Comparison of ENCODE assay signal across 1 cellular context in the genomic region with DNA sequence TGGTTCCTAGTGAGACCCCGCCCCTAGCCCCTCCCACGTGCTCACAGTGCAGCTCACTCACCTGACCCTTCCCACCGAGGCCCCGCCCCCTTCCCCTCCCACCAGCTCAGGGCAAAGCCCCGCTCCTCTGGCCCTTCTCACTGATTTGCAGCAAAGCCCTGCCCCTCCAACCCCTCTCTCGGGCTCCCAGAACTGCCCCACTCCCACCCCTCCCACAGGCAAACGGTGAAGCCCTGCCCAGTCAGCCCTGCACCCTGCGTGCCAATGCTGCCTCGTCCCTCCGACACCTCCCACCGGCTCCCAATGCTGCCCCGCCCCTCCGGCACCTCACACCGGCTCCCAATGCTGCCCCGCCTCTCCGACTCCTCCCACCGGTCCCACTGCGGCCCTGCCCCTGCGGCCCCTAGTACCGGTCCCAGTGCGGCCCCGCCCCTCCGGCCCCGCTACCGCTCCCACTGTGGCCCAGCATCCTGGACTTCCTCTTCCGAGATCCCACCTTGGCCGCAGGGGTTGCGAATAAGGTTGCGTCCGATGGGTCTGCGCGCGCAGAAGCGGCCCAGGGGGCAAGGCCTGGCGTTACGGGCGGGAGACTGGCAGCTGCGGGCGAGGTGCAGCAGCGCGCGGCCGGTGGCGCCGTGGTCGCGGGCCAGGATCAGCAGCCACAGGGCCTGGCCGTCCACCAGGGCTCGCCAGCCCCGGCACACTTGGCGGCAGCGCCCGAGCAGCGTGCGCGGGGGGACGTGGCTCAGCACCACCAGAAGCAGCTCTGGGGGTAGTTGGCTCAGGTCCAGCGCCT.
A peak's percentile ranks its signal among the peaks of the same experiment; 100 is the strongest.
TF ChIP-seq lines count a peak whose summit lies in the region.

No MANE protein-coding gene starts in this region.

TF ChIP-seq in HepG2, 621 proteins besides CTCF, POLR2A, EP300 and RAD21 (continued from another document and continues in another):
- no peak for TF ChIP-seq NONO (IDR thresholded peaks at IDR 0.05)
- TF ChIP-seq NONO (CRISPR knock-in tag; conservative IDR thresholded peaks at IDR 0.05) = peak; percentile 55; the same call in 1 of the 2 replicates
- peak; percentile 41 for TF ChIP-seq PTBP1 (IDR thresholded peaks at IDR 0.05; ENCODE audit: low read depth, low read length, poor library complexity, severe bottlenecking)
- no peak for TF ChIP-seq TMF1 (CRISPR knock-in tag; IDR thresholded peaks at IDR 0.05; ENCODE audit: low read depth)
- TF ChIP-seq, protein P1, sequence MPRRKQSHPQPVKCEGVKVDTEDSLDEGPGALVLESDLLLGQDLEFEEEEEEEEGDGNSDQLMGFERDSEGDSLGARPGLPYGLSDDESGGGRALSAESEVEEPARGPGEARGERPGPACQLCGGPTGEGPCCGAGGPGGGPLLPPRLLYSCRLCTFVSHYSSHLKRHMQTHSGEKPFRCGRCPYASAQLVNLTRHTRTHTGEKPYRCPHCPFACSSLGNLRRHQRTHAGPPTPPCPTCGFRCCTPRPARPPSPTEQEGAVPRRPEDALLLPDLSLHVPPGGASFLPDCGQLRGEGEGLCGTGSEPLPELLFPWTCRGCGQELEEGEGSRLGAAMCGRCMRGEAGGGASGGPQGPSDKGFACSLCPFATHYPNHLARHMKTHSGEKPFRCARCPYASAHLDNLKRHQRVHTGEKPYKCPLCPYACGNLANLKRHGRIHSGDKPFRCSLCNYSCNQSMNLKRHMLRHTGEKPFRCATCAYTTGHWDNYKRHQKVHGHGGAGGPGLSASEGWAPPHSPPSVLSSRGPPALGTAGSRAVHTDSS (CRISPR knock-in tag; conservative IDR thresholded peaks at IDR 0.05) = no peak
- TF ChIP-seq TBX2 (CRISPR knock-in tag; IDR thresholded peaks at IDR 0.05; ENCODE audit: borderline replicate concordance) = peak; percentile 65
- TF ChIP-seq HNRNPL (IDR thresholded peaks at IDR 0.05; ENCODE audit: low read depth, low read length) = 0 out of 2 replicates have a peak, but pooled peaks have one; percentile 48
- TF ChIP-seq, protein P2, sequence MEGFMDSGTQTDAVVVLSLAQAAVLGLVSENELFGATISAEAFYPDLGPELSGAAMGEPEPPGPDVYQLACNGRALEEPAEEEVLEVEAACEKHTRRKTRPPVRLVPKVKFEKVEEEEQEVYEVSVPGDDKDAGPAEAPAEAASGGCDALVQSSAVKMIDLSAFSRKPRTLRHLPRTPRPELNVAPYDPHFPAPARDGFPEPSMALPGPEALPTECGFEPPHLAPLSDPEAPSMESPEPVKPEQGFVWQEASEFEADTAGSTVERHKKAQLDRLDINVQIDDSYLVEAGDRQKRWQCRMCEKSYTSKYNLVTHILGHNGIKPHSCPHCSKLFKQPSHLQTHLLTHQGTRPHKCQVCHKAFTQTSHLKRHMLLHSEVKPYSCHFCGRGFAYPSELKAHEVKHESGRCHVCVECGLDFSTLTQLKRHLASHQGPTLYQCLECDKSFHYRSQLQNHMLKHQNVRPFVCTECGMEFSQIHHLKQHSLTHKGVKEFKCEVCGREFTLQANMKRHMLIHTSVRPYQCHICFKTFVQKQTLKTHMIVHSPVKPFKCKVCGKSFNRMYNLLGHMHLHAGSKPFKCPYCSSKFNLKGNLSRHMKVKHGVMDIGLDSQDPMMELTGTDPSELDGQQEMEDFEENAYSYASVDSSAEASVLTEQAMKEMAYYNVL (CRISPR knock-in tag; IDR thresholded peaks at IDR 0.05; ENCODE audit: borderline replicate concordance) = no peak
- TF ChIP-seq, protein P3, sequence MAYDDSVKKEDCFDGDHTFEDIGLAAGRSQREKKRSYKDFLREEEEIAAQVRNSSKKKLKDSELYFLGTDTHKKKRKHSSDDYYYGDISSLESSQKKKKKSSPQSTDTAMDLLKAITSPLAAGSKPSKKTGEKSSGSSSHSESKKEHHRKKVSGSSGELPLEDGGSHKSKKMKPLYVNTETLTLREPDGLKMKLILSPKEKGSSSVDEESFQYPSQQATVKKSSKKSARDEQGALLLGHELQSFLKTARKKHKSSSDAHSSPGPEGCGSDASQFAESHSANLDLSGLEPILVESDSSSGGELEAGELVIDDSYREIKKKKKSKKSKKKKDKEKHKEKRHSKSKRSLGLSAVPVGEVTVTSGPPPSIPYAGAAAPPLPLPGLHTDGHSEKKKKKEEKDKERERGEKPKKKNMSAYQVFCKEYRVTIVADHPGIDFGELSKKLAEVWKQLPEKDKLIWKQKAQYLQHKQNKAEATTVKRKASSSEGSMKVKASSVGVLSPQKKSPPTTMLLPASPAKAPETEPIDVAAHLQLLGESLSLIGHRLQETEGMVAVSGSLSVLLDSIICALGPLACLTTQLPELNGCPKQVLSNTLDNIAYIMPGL (CRISPR knock-in tag; IDR thresholded peaks at IDR 0.05; ENCODE audit: borderline replicate concordance in 1 of 2, low read depth in 1 of 2) = 0 out of 4 replicates have a peak, but pooled peaks of 1 of the 2 experiments have one; percentile 4
- TF ChIP-seq ZNF891 (CRISPR knock-in tag; IDR thresholded peaks at IDR 0.05) = 0 out of 2 replicates have a peak, but pooled peaks have one; percentile 28
- TF ChIP-seq, protein P4, sequence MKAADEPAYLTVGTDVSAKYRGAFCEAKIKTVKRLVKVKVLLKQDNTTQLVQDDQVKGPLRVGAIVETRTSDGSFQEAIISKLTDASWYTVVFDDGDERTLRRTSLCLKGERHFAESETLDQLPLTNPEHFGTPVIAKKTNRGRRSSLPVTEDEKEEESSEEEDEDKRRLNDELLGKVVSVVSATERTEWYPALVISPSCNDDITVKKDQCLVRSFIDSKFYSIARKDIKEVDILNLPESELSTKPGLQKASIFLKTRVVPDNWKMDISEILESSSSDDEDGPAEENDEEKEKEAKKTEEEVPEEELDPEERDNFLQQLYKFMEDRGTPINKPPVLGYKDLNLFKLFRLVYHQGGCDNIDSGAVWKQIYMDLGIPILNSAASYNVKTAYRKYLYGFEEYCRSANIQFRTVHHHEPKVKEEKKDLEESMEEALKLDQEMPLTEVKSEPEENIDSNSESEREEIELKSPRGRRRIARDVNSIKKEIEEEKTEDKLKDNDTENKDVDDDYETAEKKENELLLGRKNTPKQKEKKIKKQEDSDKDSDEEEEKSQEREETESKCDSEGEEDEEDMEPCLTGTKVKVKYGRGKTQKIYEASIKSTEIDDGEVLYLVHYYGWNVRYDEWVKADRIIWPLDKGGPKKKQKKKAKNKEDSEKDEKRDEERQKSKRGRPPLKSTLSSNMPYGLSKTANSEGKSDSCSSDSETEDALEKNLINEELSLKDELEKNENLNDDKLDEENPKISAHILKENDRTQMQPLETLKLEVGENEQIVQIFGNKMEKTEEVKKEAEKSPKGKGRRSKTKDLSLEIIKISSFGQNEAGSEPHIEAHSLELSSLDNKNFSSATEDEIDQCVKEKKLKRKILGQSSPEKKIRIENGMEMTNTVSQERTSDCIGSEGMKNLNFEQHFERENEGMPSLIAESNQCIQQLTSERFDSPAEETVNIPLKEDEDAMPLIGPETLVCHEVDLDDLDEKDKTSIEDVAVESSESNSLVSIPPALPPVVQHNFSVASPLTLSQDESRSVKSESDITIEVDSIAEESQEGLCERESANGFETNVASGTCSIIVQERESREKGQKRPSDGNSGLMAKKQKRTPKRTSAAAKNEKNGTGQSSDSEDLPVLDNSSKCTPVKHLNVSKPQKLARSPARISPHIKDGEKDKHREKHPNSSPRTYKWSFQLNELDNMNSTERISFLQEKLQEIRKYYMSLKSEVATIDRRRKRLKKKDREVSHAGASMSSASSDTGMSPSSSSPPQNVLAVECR (CRISPR knock-in tag; IDR thresholded peaks at IDR 0.05; ENCODE audit: borderline replicate concordance) = peak; percentile 65; the same call in 1 of the 2 replicates
- TF ChIP-seq, protein P5, sequence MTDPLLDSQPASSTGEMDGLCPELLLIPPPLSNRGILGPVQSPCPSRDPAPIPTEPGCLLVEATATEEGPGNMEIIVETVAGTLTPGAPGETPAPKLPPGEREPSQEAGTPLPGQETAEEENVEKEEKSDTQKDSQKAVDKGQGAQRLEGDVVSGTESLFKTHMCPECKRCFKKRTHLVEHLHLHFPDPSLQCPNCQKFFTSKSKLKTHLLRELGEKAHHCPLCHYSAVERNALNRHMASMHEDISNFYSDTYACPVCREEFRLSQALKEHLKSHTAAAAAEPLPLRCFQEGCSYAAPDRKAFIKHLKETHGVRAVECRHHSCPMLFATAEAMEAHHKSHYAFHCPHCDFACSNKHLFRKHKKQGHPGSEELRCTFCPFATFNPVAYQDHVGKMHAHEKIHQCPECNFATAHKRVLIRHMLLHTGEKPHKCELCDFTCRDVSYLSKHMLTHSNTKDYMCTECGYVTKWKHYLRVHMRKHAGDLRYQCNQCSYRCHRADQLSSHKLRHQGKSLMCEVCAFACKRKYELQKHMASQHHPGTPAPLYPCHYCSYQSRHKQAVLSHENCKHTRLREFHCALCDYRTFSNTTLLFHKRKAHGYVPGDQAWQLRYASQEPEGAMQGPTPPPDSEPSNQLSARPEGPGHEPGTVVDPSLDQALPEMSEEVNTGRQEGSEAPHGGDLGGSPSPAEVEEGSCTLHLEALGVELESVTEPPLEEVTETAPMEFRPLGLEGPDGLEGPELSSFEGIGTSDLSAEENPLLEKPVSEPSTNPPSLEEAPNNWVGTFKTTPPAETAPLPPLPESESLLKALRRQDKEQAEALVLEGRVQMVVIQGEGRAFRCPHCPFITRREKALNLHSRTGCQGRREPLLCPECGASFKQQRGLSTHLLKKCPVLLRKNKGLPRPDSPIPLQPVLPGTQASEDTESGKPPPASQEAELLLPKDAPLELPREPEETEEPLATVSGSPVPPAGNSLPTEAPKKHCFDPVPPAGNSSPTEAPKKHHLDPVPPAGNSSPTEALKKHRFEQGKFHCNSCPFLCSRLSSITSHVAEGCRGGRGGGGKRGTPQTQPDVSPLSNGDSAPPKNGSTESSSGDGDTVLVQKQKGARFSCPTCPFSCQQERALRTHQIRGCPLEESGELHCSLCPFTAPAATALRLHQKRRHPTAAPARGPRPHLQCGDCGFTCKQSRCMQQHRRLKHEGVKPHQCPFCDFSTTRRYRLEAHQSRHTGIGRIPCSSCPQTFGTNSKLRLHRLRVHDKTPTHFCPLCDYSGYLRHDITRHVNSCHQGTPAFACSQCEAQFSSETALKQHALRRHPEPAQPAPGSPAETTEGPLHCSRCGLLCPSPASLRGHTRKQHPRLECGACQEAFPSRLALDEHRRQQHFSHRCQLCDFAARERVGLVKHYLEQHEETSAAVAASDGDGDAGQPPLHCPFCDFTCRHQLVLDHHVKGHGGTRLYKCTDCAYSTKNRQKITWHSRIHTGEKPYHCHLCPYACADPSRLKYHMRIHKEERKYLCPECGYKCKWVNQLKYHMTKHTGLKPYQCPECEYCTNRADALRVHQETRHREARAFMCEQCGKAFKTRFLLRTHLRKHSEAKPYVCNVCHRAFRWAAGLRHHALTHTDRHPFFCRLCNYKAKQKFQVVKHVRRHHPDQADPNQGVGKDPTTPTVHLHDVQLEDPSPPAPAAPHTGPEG (CRISPR knock-in tag; IDR thresholded peaks at IDR 0.05) = no peak
- TF ChIP-seq ZMAT3 (CRISPR knock-in tag; conservative IDR thresholded peaks at IDR 0.05) = 0 out of 2 replicates have a peak, but pooled peaks have one; percentile 6
- TF ChIP-seq KDM5A (IDR thresholded peaks at IDR 0.05; ENCODE audit: borderline replicate concordance, low read length) = no peak
- peak; percentile 0; the same call in 1 of the 2 replicates for TF ChIP-seq HOXA3 (CRISPR knock-in tag; IDR thresholded peaks at IDR 0.05)
- TF ChIP-seq, protein P6, sequence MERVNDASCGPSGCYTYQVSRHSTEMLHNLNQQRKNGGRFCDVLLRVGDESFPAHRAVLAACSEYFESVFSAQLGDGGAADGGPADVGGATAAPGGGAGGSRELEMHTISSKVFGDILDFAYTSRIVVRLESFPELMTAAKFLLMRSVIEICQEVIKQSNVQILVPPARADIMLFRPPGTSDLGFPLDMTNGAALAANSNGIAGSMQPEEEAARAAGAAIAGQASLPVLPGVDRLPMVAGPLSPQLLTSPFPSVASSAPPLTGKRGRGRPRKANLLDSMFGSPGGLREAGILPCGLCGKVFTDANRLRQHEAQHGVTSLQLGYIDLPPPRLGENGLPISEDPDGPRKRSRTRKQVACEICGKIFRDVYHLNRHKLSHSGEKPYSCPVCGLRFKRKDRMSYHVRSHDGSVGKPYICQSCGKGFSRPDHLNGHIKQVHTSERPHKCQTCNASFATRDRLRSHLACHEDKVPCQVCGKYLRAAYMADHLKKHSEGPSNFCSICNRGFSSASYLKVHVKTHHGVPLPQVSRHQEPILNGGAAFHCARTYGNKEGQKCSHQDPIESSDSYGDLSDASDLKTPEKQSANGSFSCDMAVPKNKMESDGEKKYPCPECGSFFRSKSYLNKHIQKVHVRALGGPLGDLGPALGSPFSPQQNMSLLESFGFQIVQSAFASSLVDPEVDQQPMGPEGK (CRISPR knock-in tag; IDR thresholded peaks at IDR 0.05) = 0 out of 2 replicates have a peak, but pooled peaks have one; percentile 4
- TF ChIP-seq SIX1 (CRISPR knock-in tag; IDR thresholded peaks at IDR 0.05; ENCODE audit: borderline replicate concordance) = no peak
- TF ChIP-seq ZNF737 (CRISPR knock-in tag; IDR thresholded peaks at IDR 0.05; ENCODE audit: borderline replicate concordance) = no peak
- TF ChIP-seq, protein P7, sequence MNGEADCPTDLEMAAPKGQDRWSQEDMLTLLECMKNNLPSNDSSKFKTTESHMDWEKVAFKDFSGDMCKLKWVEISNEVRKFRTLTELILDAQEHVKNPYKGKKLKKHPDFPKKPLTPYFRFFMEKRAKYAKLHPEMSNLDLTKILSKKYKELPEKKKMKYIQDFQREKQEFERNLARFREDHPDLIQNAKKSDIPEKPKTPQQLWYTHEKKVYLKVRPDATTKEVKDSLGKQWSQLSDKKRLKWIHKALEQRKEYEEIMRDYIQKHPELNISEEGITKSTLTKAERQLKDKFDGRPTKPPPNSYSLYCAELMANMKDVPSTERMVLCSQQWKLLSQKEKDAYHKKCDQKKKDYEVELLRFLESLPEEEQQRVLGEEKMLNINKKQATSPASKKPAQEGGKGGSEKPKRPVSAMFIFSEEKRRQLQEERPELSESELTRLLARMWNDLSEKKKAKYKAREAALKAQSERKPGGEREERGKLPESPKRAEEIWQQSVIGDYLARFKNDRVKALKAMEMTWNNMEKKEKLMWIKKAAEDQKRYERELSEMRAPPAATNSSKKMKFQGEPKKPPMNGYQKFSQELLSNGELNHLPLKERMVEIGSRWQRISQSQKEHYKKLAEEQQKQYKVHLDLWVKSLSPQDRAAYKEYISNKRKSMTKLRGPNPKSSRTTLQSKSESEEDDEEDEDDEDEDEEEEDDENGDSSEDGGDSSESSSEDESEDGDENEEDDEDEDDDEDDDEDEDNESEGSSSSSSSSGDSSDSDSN (CRISPR knock-in tag; IDR thresholded peaks at IDR 0.05) = peak; percentile 36; the same call in 1 of the 2 replicates
- TF ChIP-seq RXRB (CRISPR knock-in tag; IDR thresholded peaks at IDR 0.05; ENCODE audit: borderline replicate concordance) = no peak
- 0 out of 2 replicates have a peak, but pooled peaks have one; percentile 3 for TF ChIP-seq HMG20A (CRISPR knock-in tag; IDR thresholded peaks at IDR 0.05; ENCODE audit: borderline replicate concordance)
- no peak for TF ChIP-seq MAZ (IDR thresholded peaks at IDR 0.05; ENCODE audit: borderline replicate concordance, low read depth, low read length)
- peak; percentile 57; the same call in 1 of the 2 replicates for TF ChIP-seq MAZ (CRISPR knock-in tag; IDR thresholded peaks at IDR 0.05; ENCODE audit: low read depth)
- TF ChIP-seq SP4 (CRISPR knock-in tag; IDR thresholded peaks at IDR 0.05) = peak; percentile 80
- TF ChIP-seq SNRNP70 (IDR thresholded peaks at IDR 0.05; ENCODE audit: low read depth, low read length) = no peak
- TF ChIP-seq ZNF10 (CRISPR knock-in tag; IDR thresholded peaks at IDR 0.05; ENCODE audit: borderline replicate concordance, low read depth) = no peak
- no peak for TF ChIP-seq FOXP1 (IDR thresholded peaks at IDR 0.05)
- no peak for TF ChIP-seq FOXP1 (CRISPR knock-in tag; IDR thresholded peaks at IDR 0.05)
- peak; percentile 65 for TF ChIP-seq GABPB1 (CRISPR knock-in tag; IDR thresholded peaks at IDR 0.05)
- no peak for TF ChIP-seq ZNF558 (CRISPR knock-in tag; IDR thresholded peaks at IDR 0.05; ENCODE audit: borderline replicate concordance)
- TF ChIP-seq MXI1 (IDR thresholded peaks at IDR 0.05; ENCODE audit: borderline replicate concordance, low read depth, low read length) = 0 out of 3 replicates have a peak, but pooled peaks have one; percentile 8
- TF ChIP-seq NRL (CRISPR knock-in tag; IDR thresholded peaks at IDR 0.05; ENCODE audit: borderline replicate concordance) = peak; percentile 44; the same call in 1 of the 2 replicates
- TF ChIP-seq SOX5 (CRISPR knock-in tag; IDR thresholded peaks at IDR 0.05; ENCODE audit: borderline replicate concordance) = 0 out of 2 replicates have a peak, but pooled peaks have one; percentile 3
